ENCODE assay signal across 10 cellular contexts in genomic region chr1:151069103-151069486, GRCh38. TPM values are rescaled to one million over a fixed set of nuclear protein-coding genes. Genes with fewer than 3 reads are reported as not detected.
DNase-seq lines count a peak whose midpoint lies in the region; ATAC-seq and TF ChIP-seq lines count a peak whose summit lies in the region.
"Had no signal": no experiment of that assay in that cellular context is flagged by ENCODE, and none has a peak within 500 bp of the region (broad histone marks: within the 10 kb centered on the region; RNA-seq: fewer than 3 reads in every experiment).

No MANE protein-coding gene starts in this region.

- CTCF ChIA-PET in HCT116 (lab: Charles Lee): no interaction called here

- no TSS peak for BruUV-seq in HCT116 (replicated peaks; lab: Mats Ljungman, UMichigan)

- POLR2A ChIA-PET in HCT116 (lab: Charles Lee): no interaction called here

- no peak overlapping the region for H2AFZ ChIP-seq in HCT116 (ENCODE audit: low read depth, low read length, poor library complexity, severe bottlenecking)

- no peaks in the 10 kb centered on the region for H3K9me2 ChIP-seq in HCT116 (ENCODE audit: insufficient read depth)

- in situ Hi-C loops in G401 (cut with HindIII; ENCODE audit: low sequenced_read_pairs): no loop called here

- H3K27ac ChIP-seq in BLaER1: peak overlapping the region; percentile 96
- no peak overlapping the region for H3K27ac ChIP-seq in HCT116 (ENCODE audit: low read depth, low read length)

- H3K79me2 ChIP-seq in HCT116 (ENCODE audit: insufficient read depth, low read length): no peaks in the 10 kb centered on the region; the same call in 1 of the 2 replicates

- H3K27ac Mint-ChIP-seq in activated naive CD8-positive, alpha-beta T cell treated with anti-CD3 and anti-CD28 coated beads, Interleukin-2, amount 50 U/mL, for 24 hours: peak overlapping the region; percentile 99
- peak overlapping the region; percentile 93 to 100 (median 96) for H3K27ac Mint-ChIP-seq in nephron

- no peak for ATAC-seq in HCT116
- ATAC-seq in activated naive CD8-positive, alpha-beta T cell treated with anti-CD3 and anti-CD28 coated beads, Interleukin-2, amount 50 U/mL, for 24 hours: no peak
- no peak for ATAC-seq in GM18505 (IDR thresholded peaks at IDR 0.05; ENCODE audit: unreplicated experiment)
- ATAC-seq: mucosa of descending colon had no signal

- H3K27me3 ChIP-seq in BLaER1 (no peaks in the 10 kb centered on the region), HCT116 (ENCODE audit: insufficient read depth, low read length) (no peaks in the 10 kb centered on the region)

- H3K4me2 ChIP-seq in BLaER1 (peak overlapping the region; percentile 89), HCT116 (ENCODE audit: low read length) (peak overlapping the region; percentile 86)

- intact Hi-C loops in HCT116 (cut with micrococcal nuclease): no loop called here

- DNase-seq in HCT116 (ENCODE audit: low read depth, low spot score): no peak
- DNase-seq in activated naive CD8-positive, alpha-beta T cell treated with anti-CD3 and anti-CD28 coated beads, Interleukin-2, amount 50 U/mL, for 24 hours: no peak
- no peak for DNase-seq in H4 (ENCODE audit: low spot score)
- DNase-seq in G401 (ENCODE audit: low spot score): no peak
- DNase-seq in GM19240 (ENCODE audit: insufficient read length, low spot score): no peak
- DNase-seq: NCI-H226 had no signal

- H4K20me1 ChIP-seq in BLaER1 (peaks cover 5% of the 10 kb centered on the region; the same call in 1 of the 2 replicates), HCT116 (ENCODE audit: insufficient read depth) (no peaks in the 10 kb centered on the region)

- H3K36me3 Mint-ChIP-seq in activated naive CD8-positive, alpha-beta T cell treated with anti-CD3 and anti-CD28 coated beads, Interleukin-2, amount 50 U/mL, for 24 hours (ENCODE audit: low read depth): peaks cover 11% of the 10 kb centered on the region
- peaks cover 34% of the 10 kb centered on the region for H3K36me3 Mint-ChIP-seq in nephron (ENCODE audit: low read depth)

- TF ChIP-seq RAD21 in HCT116 (IDR thresholded peaks at IDR 0.05; ENCODE audit: low read depth): no peak

- RAD21 ChIA-PET in HCT116 (lab: Charles Lee; ENCODE audit: low non-redundant PET in 1 of 2, low total read pairs in 2 of 2, uncharacterized antibody in 2 of 2, unreplicated experiment in 2 of 2): no interaction called here

- H3K9me3 Mint-ChIP-seq in activated naive CD8-positive, alpha-beta T cell treated with anti-CD3 and anti-CD28 coated beads, Interleukin-2, amount 50 U/mL, for 24 hours: no peaks in the 10 kb centered on the region
- no peaks in the 10 kb centered on the region for H3K9me3 Mint-ChIP-seq in nephron

- H3K9me3 ChIP-seq in BLaER1: no peaks in the 10 kb centered on the region
- no peaks in the 10 kb centered on the region for H3K9me3 ChIP-seq in HCT116 (ENCODE audit: control insufficient read depth in 1 of 2, insufficient read depth in 1 of 2, low read depth in 1 of 2, low read length in 2 of 2)
- H3K9me3 ChIP-seq: mucosa of descending colon had no signal

- H3K9ac ChIP-seq in BLaER1: peak overlapping the region; percentile 92; the same call in 1 of the 2 replicates
- H3K9ac ChIP-seq in HCT116 (ENCODE audit: low read length): no peak overlapping the region

- H3K4me1 ChIP-seq in BLaER1: peaks cover 61% of the 10 kb centered on the region
- H3K4me1 ChIP-seq in HCT116 (ENCODE audit: control insufficient read depth in 1 of 2, insufficient read depth in 2 of 2, low read length in 2 of 2): peaks cover 22 to 32% of the 10 kb centered on the region in 2 experiments

- H3K36me3 ChIP-seq in BLaER1 (peaks cover 47% of the 10 kb centered on the region), HCT116 (ENCODE audit: control insufficient read depth in 1 of 2, insufficient read depth in 2 of 2, low read length in 2 of 2) (no peaks in the 10 kb centered on the region)

- TF ChIP-seq POLR2A in HCT116 (IDR thresholded peaks at IDR 0.05; ENCODE audit: borderline replicate concordance, extremely low read depth, insufficient read depth, insufficient read length) (no peak), GM18505 (IDR thresholded peaks at IDR 0.05; ENCODE audit: borderline replicate concordance, extremely low read depth, insufficient read depth, insufficient read length) (no peak)

- TF ChIP-seq CTCF in HCT116 (IDR thresholded peaks at IDR 0.05 in 2 of 3, conservative IDR thresholded peaks at IDR 0.05 in 1 of 3; ENCODE audit: borderline replicate concordance in 1 of 3, insufficient read depth in 1 of 3, low read depth in 2 of 3, low read length in 2 of 3) (no peak), nephron (IDR thresholded peaks at IDR 0.05; ENCODE audit: unreplicated experiment in 3 of 3) (no peak)

- peak overlapping the region; percentile 78 for H3K4me3 ChIP-seq in BLaER1
- H3K4me3 ChIP-seq in HCT116 (replicated peaks in 1 of 2; ENCODE audit: low read depth in 1 of 2, low read length in 2 of 2): 0 out of 4 replicates have a peak overlapping the region, but pooled peaks of 1 of the 2 experiments have one; percentile 78
- H3K4me3 ChIP-seq: mucosa of descending colon had no signal

- peaks cover 33% of the 10 kb centered on the region for H3K4me1 Mint-ChIP-seq in activated naive CD8-positive, alpha-beta T cell treated with anti-CD3 and anti-CD28 coated beads, Interleukin-2, amount 50 U/mL, for 24 hours
- H3K4me1 Mint-ChIP-seq in nephron: peaks cover 29% of the 10 kb centered on the region

- H3K27me3 Mint-ChIP-seq in activated naive CD8-positive, alpha-beta T cell treated with anti-CD3 and anti-CD28 coated beads, Interleukin-2, amount 50 U/mL, for 24 hours: no peaks in the 10 kb centered on the region
- H3K27me3 Mint-ChIP-seq in nephron (ENCODE audit: low read depth): no peaks in the 10 kb centered on the region

- H3K4me3 Mint-ChIP-seq in activated naive CD8-positive, alpha-beta T cell treated with anti-CD3 and anti-CD28 coated beads, Interleukin-2, amount 50 U/mL, for 24 hours: peak overlapping the region; percentile 97
- peak overlapping the region; percentile 70 to 95 (median 85) for H3K4me3 Mint-ChIP-seq in nephron

TF ChIP-seq in HCT116, 20 proteins besides CTCF, POLR2A, EP300 and RAD21:
- no peak for TF ChIP-seq ATF3 (IDR thresholded peaks at IDR 0.05)
- TF ChIP-seq SIN3A (IDR thresholded peaks at IDR 0.05; ENCODE audit: low read depth): no peak
- TF ChIP-seq FOSL1 (IDR thresholded peaks at IDR 0.05; ENCODE audit: low read depth): no peak
- TF ChIP-seq EGR1 (IDR thresholded peaks at IDR 0.05; ENCODE audit: low read depth): no peak
- no peak for TF ChIP-seq CEBPB (IDR thresholded peaks at IDR 0.05; ENCODE audit: low read depth)
- TF ChIP-seq ZNF274 (IDR thresholded peaks at IDR 0.05; ENCODE audit: low read depth, low read length): no peak
- TF ChIP-seq JUND (IDR thresholded peaks at IDR 0.05): no peak
- TF ChIP-seq TCF7L2 (IDR thresholded peaks at IDR 0.05; ENCODE audit: borderline replicate concordance, extremely low read depth, insufficient read depth, insufficient read length): no peak
- TF ChIP-seq SP1 (IDR thresholded peaks at IDR 0.05; ENCODE audit: low read depth): no peak
- TF ChIP-seq EZH2phosphoT487 (IDR thresholded peaks at IDR 0.05; ENCODE audit: borderline replicate concordance): no peak
- TF ChIP-seq REST (IDR thresholded peaks at IDR 0.05; ENCODE audit: low read depth): no peak

RNA-seq across cellular contexts. Expression of gene GABPB2, which starts 1.5 kb away (rescaled TPM):
- total RNA-seq in HCT116 (2021; ENCODE audit: unreplicated experiment): 7.7 TPM
- 6.5 and 6.6 TPM in 2 replicates for polyA plus RNA-seq in HCT116 (2012)
- total RNA-seq in H4 (2014; rRNA removed; shearing (Covaris generic)): 2.6 and 8.3 TPM in 2 replicates
- total RNA-seq in G401 (2014; rRNA removed; shearing (Covaris generic)): 4.6 and 7.8 TPM in 2 replicates

RNA-seq across cellular contexts. Expression of gene MLLT11, which starts 8.9 kb away (rescaled TPM):
- total RNA-seq in HCT116 (2021; ENCODE audit: unreplicated experiment): 0.17 TPM
- 0.41 and 0.91 TPM in 2 replicates for polyA plus RNA-seq in HCT116 (2012)
- total RNA-seq in H4 (2014; rRNA removed; shearing (Covaris generic)): 49.2 and 65.3 TPM in 2 replicates
- total RNA-seq in G401 (2014; rRNA removed; shearing (Covaris generic)): 8.1 and 11.0 TPM in 2 replicates

RNA-seq across cellular contexts. Expression of gene CDC42SE1, which starts 9.7 kb away (rescaled TPM):
- total RNA-seq in HCT116 (2021; ENCODE audit: unreplicated experiment): 50.5 TPM
- 25.2 and 30.7 TPM in 2 replicates for polyA plus RNA-seq in HCT116 (2012)
- 46.8 and 49.5 TPM in 2 replicates for total RNA-seq in H4 (2014; rRNA removed; shearing (Covaris generic))
- total RNA-seq in G401 (2014; rRNA removed; shearing (Covaris generic)): 54.4 and 84.6 TPM in 2 replicates

RNA-seq across cellular contexts. Expression of gene C1orf56, which starts 21.5 kb away (rescaled TPM):
- total RNA-seq in HCT116 (2021; ENCODE audit: unreplicated experiment): not detected
- polyA plus RNA-seq in HCT116 (2012): 0.15 and 0.31 TPM in 2 replicates
- 0.86 and 2.7 TPM in 2 replicates for total RNA-seq in H4 (2014; rRNA removed; shearing (Covaris generic))
- total RNA-seq in G401 (2014; rRNA removed; shearing (Covaris generic)): 0.07 TPM in 1 of 2 replicates, not detected in the other

RNA-seq across cellular contexts. Expression of gene BNIPL, which starts 32.7 kb away (rescaled TPM):
- total RNA-seq in HCT116 (2021; ENCODE audit: unreplicated experiment): 0.86 TPM
- polyA plus RNA-seq in HCT116 (2012): 0.82 and 0.85 TPM in 2 replicates
- 0.10 TPM in 1 of 2 replicates, not detected in the other for total RNA-seq in H4 (2014; rRNA removed; shearing (Covaris generic))
- not detected in 2 replicates for total RNA-seq in G401 (2014; rRNA removed; shearing (Covaris generic))
